In genomic region chr19:16062789-16063188, GRCh38 we compare ENCODE assay signal across 8 cellular contexts. TPM values are rescaled to one million over a fixed set of nuclear protein-coding genes. Genes with fewer than 3 reads are reported as not detected.
A peak's percentile ranks its signal among the peaks of the same experiment; 100 is the strongest.
DNase-seq lines count a peak whose midpoint lies in the region; ATAC-seq and TF ChIP-seq lines count a peak whose summit lies in the region.

No MANE protein-coding gene starts in this region.

- H3K27me3 Mint-ChIP-seq in CD14-positive monocyte (ENCODE audit: low read depth in 3 of 3): no peaks in the 10 kb centered on the region
- peaks cover 2% of the 10 kb centered on the region; the same call in 1 of the 2 replicates for H3K27me3 Mint-ChIP-seq in HFFc6 (ENCODE audit: insufficient read depth)

- in situ Hi-C loops in astrocyte of the cerebellum (cut with HindIII; ENCODE audit: low sequenced_read_pairs): no loop called here

- H3K27ac Mint-ChIP-seq in CD14-positive monocyte (peak overlapping the region; percentile 68 to 92 (median 88)), HFFc6 (peak overlapping the region; percentile 74)

- no peak overlapping the region for H3K4me3 ChIP-seq in astrocyte of the cerebellum (ENCODE audit: low read depth, low read length)

- TF ChIP-seq CTCF in CD14-positive monocyte (IDR thresholded peaks at IDR 0.05) (peak; percentile 98), HFFc6 (IDR thresholded peaks at IDR 0.05) (peak; percentile 92), astrocyte of the cerebellum (IDR thresholded peaks at IDR 0.05; ENCODE audit: low read depth, low read length, missing control alignments) (peak; percentile 94)

- DNase-seq in CD14-positive monocyte (ENCODE audit: low spot score): peak; percentile 74
- no peak for DNase-seq in HFFc6
- peak; percentile 51 to 70 (median 54) for DNase-seq in T-helper 2 cell
- no peak for DNase-seq in astrocyte of the cerebellum (ENCODE audit: low read depth)
- DNase-seq in left kidney (ENCODE audit: low read depth, low spot score): peak; percentile 56
- peak; percentile 58 for DNase-seq in stimulated activated CD8-positive, alpha-beta memory T cell treated with anti-CD3 and anti-CD28 coated beads, Interleukin-7, amount 100 ng/mL, for 24 hours (ENCODE audit: low read depth)

- intact Hi-C loops in CD14-positive monocyte (cut with micrococcal nuclease): loop anchor here (5.0 to 10.0 kb wide), 2 partner anchors 55 to 322 kb away; no protein-coding TSS in a partner anchor

- H3K4me3 Mint-ChIP-seq in CD14-positive monocyte (no peak overlapping the region), HFFc6 (no peak overlapping the region)

- ATAC-seq in HG02642 (IDR thresholded peaks at IDR 0.05; ENCODE audit: poor library complexity, unreplicated experiment) (no peak), HG02623 (IDR thresholded peaks at IDR 0.05; ENCODE audit: unreplicated experiment) (no peak)

- peaks cover 23% of the 10 kb centered on the region for H3K4me1 Mint-ChIP-seq in CD14-positive monocyte
- peaks cover 23% of the 10 kb centered on the region for H3K4me1 Mint-ChIP-seq in HFFc6 (ENCODE audit: low read depth)

- H3K36me3 Mint-ChIP-seq in CD14-positive monocyte (no peaks in the 10 kb centered on the region), HFFc6 (ENCODE audit: low read depth) (no peaks in the 10 kb centered on the region)

- H3K9me3 Mint-ChIP-seq in CD14-positive monocyte (peaks cover 1 to 7% (median 5%) of the 10 kb centered on the region in 7 donors), HFFc6 (no peaks in the 10 kb centered on the region)

RNA-seq across cellular contexts. Expression of gene TPM4, which starts 13.5 kb away (rescaled TPM):
- 100 to 1,000 TPM; 146 to 170 TPM for polyA plus RNA-seq in CD14-positive monocyte
- total RNA-seq in HFFc6 (2021; fragmentation: NEBNext Ultra II Directional; extraction: Animal tissue kit (Norgen Biotek cat#: 25700)): 1,000 to 10,000 TPM in 4 of 6 experiments, 100 to 1,000 TPM in 2; 973 to 1,332 (median 1,247) TPM

RNA-seq across cellular contexts. Expression of gene RAB8A, which starts 48.9 kb away (rescaled TPM):
- polyA plus RNA-seq in CD14-positive monocyte: 100 to 1,000 TPM; 109 to 124 TPM
- total RNA-seq in HFFc6 (2021; fragmentation: NEBNext Ultra II Directional; extraction: Animal tissue kit (Norgen Biotek cat#: 25700)): 100 to 1,000 TPM in 3 of 6 experiments, 10 to 100 TPM in 3; 93.5 to 103 (median 100) TPM

Comparison
In these comparisons a context has a peak if more than half of its experiments do, and no peak if none do; other contexts are left out.
1. DNase-seq: peak in CD14-positive monocyte (single experiment), T-helper 2 cell (5 of 5), left kidney (single experiment) and stimulated activated CD8-positive, alpha-beta memory T cell treated with anti-CD3 and anti-CD28 coated beads, Interleukin-7, amount 100 ng/mL, for 24 hours (single experiment); none in HFFc6 (single experiment) and astrocyte of the cerebellum (single experiment).
2. Peak in every context shown above with its lines, with median percentiles within 50 percentile points of each other: CTCF ChIP-seq.